Comparison of ENCODE assay signal across 1 cellular context in the genomic region with DNA sequence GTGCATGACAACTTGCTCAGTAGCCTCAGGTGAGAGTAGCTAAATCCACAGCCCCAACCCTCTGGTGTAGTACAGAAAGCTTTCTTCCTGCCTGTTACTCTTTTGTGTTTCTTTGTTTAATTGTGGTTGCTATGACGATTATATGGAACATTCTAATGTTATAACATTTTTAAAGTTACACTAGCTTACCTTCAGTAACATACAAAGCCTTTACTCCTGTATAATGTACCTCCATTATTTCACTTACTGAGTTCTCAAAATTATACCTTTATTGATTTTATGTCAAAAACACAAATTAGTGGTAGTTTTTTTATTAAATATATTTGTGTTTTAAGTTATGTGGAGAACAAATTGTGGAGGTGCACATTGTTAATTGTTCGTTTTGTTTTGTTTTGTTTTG. TPM values are rescaled to one million over a fixed set of nuclear protein-coding genes. Genes with fewer than 3 reads are reported as not detected.
"Had no signal": no experiment of that assay in that cellular context is flagged by ENCODE, and none has a peak within 500 bp of the region (broad histone marks: within the 10 kb centered on the region; RNA-seq: fewer than 3 reads in every experiment).

Gene CDY1B, minus strand, starts transcription at position 101 of the 400 bp plus-strand sequence. CDS start 331 bp downstream, outside the sequence.

RNA-seq across cellular contexts. Expression of gene CDY1B, which starts in this region (rescaled TPM):
- polyA plus RNA-seq: GM12878 had no signal
